In genomic region chr10:71394926-71395562, GRCh38 we compare ENCODE assay signal across 19 cellular contexts. TPM values are rescaled to one million over a fixed set of nuclear protein-coding genes. Genes with fewer than 3 reads are reported as not detected.
DNase-seq lines count a peak whose midpoint lies in the region; ATAC-seq, FAIRE-seq and TF ChIP-seq lines count a peak whose summit lies in the region.
"Had no signal": no experiment of that assay in that cellular context is flagged by ENCODE, and none has a peak within 500 bp of the region (broad histone marks: within the 10 kb centered on the region; RNA-seq: fewer than 3 reads in every experiment).

No MANE protein-coding gene starts in this region.

- H3K79me2 ChIP-seq in H9 (ENCODE audit: insufficient read depth, low read length) (no peaks in the 10 kb centered on the region), H1 (ENCODE audit: control insufficient read depth in 1 of 2, insufficient read depth in 2 of 2, low read length in 2 of 2) (no peaks in the 10 kb centered on the region), HepG2 (ENCODE audit: insufficient read depth, low read length) (no peaks in the 10 kb centered on the region)

- H2AK5ac ChIP-seq in H9 (ENCODE audit: insufficient read length, low read length): no peak overlapping the region
- H2AK5ac ChIP-seq in H1 (ENCODE audit: low read depth, low read length): no peak overlapping the region

- FAIRE-seq in H1 (lab: Jason Lieb, UNC): no peak
- no peak for FAIRE-seq in HepG2 (lab: Jason Lieb, UNC)
- FAIRE-seq: A204.1, D721Med, RCC 7860 had no signal

- TF ChIP-seq CTCF in H9 (conservative IDR thresholded peaks at IDR 0.05): no peak
- no peak for TF ChIP-seq CTCF in H1 (IDR thresholded peaks at IDR 0.05; ENCODE audit: control extremely low read depth in 1 of 3, insufficient read depth in 1 of 3, low read depth in 1 of 3, low read length in 3 of 3)
- TF ChIP-seq CTCF in Calu3 (IDR thresholded peaks at IDR 0.05; ENCODE audit: unreplicated experiment): no peak
- no peak for TF ChIP-seq CTCF in HepG2 (CRISPR knock-in tag; IDR thresholded peaks at IDR 0.05)

- H3K9ac ChIP-seq in H9 (ENCODE audit: extremely low read depth, insufficient read length, low read length) (no peak overlapping the region), H1 (replicated peaks in 1 of 4; ENCODE audit: extremely low read depth in 1 of 4, low read depth in 3 of 4, low read length in 3 of 4) (no peak overlapping the region), HepG2 (ENCODE audit: insufficient read depth, low read depth, low read length) (no peak overlapping the region)

- POLR2A ChIA-PET in H1 (lab: Charles Lee; ENCODE audit: partially characterized antibody) (interaction anchor here (0.7 to 1.3 kb wide), 3 partner anchors 11 to 362 kb away, joined by 3 read pairs; no protein-coding TSS in a partner anchor), HepG2 (lab: Yijun Ruan, JAX) (no interaction called here)

- H3K4me3 Mint-ChIP-seq in H9: no peak overlapping the region
- H3K4me3 Mint-ChIP-seq in Calu3 (ENCODE audit: low read depth, unreplicated experiment): no peak overlapping the region

- H2BK5ac ChIP-seq in H9 (ENCODE audit: insufficient read length, low read length) (no peak overlapping the region), H1 (ENCODE audit: low read depth, low read length) (no peak overlapping the region)

- intact Hi-C loops in sciatic nerve (cut with DNase I) (loop anchor here (5.0 kb wide), 1 partner anchor 172 kb away; no protein-coding TSS in a partner anchor), Calu3 (cut with micrococcal nuclease; ENCODE audit: unreplicated experiment) (no loop called here), HepG2 (cut with micrococcal nuclease; ENCODE audit: unreplicated experiment) (no loop called here)

- H4K5ac ChIP-seq in H9 (ENCODE audit: insufficient read length, low read depth, low read length) (no peak overlapping the region), H1 (ENCODE audit: insufficient read length, low read depth, low read length) (no peak overlapping the region)

- H3K27me3 ChIP-seq in H9 (ENCODE audit: insufficient read depth, low read length): peaks cover 25% of the 10 kb centered on the region; the same call in 1 of the 2 replicates
- peaks cover 15 to 48% (median 39%) of the 10 kb centered on the region in 4 experiments for H3K27me3 ChIP-seq in H1 (replicated peaks in 1 of 4; ENCODE audit: control insufficient read depth in 3 of 4, extremely low read depth in 1 of 4, insufficient read depth in 3 of 4, low read length in 3 of 4)
- peaks cover 8 to 52% of the 10 kb centered on the region in 2 experiments for H3K27me3 ChIP-seq in HepG2 (ENCODE audit: control insufficient read depth in 1 of 2, insufficient read depth in 2 of 2, low read length in 2 of 2)

- H2BK15ac ChIP-seq in H9 (ENCODE audit: low read depth, low read length): no peak overlapping the region
- peak overlapping the region; percentile 72; the same call in 1 of the 2 replicates for H2BK15ac ChIP-seq in H1 (ENCODE audit: low read length)

- H2BK120ac ChIP-seq in H9 (ENCODE audit: low read depth, low read length, poor library complexity, severe bottlenecking) (no peak overlapping the region), H1 (replicated peaks; ENCODE audit: low read depth, low read length) (no peak overlapping the region)

- H3K9me3 ChIP-seq in H9 (ENCODE audit: control insufficient read depth, low read depth, low read length): no peaks in the 10 kb centered on the region
- no peaks in the 10 kb centered on the region for H3K9me3 ChIP-seq in H1 (ENCODE audit: insufficient read depth in 2 of 2, low read depth in 1 of 2, low read length in 1 of 2)
- no peaks in the 10 kb centered on the region for H3K9me3 ChIP-seq in HepG2 (ENCODE audit: low read length)
- H3K9me3 ChIP-seq: BLaER1 had no signal

- ATAC-seq in sciatic nerve (no peak), HepG2 (no peak)
- ATAC-seq: CD8-positive, alpha-beta T cell had no signal

- TF ChIP-seq RAD21 in H1 (IDR thresholded peaks at IDR 0.05 in 1 of 2, conservative IDR thresholded peaks at IDR 0.05 in 1 of 2; ENCODE audit: low read depth in 2 of 2, low read length in 2 of 2): no peak
- no peak for TF ChIP-seq RAD21 in HepG2 (CRISPR knock-in tag; IDR thresholded peaks at IDR 0.05)

- H4K8ac ChIP-seq in H9 (replicated peaks; ENCODE audit: insufficient read length, low read depth, low read length) (no peak overlapping the region), H1 (ENCODE audit: extremely low read depth, insufficient read depth, low read length) (no peak overlapping the region)

- H3K79me1 ChIP-seq in H9 (ENCODE audit: insufficient read depth, low read depth, low read length, poor library complexity, severe bottlenecking) (no peaks in the 10 kb centered on the region), H1 (ENCODE audit: low read depth, low read length) (no peaks in the 10 kb centered on the region)

- WGBS in H9 (ENCODE audit: extremely low coverage, insufficient read length, low lambda C conversion rate): no CpG with 5 or more reads among the region's 11 CpGs
- 88% methylated on average over 11 of the region's 11 CpGs; no CpG with 5 or more reads in 1 of the 2 experiments for WGBS in H1 (ENCODE audit: extremely low coverage in 1 of 2, insufficient coverage in 1 of 2, insufficient read length in 1 of 2, insufficient replicate concordance in 2 of 2, low coverage in 1 of 2, low lambda C conversion rate in 2 of 2, missing lambda C conversion rate in 1 of 2), 2 experiments
- WGBS in HepG2 (ENCODE audit: low lambda C conversion rate): 65% methylated on average over 6 of the region's 11 CpGs

- TF ChIP-seq EP300 in H1 (IDR thresholded peaks at IDR 0.05; ENCODE audit: borderline replicate concordance in 1 of 2, low read depth in 2 of 2, low read length in 2 of 2): no peak
- no peak for TF ChIP-seq EP300 in HepG2 (IDR thresholded peaks at IDR 0.05; ENCODE audit: low read depth in 2 of 2, low read length in 2 of 2)
- TF ChIP-seq EP300 in HepG2 (CRISPR knock-in tag; IDR thresholded peaks at IDR 0.05; ENCODE audit: borderline replicate concordance): no peak

- H2BK12ac ChIP-seq in H9 (ENCODE audit: insufficient read length, low read depth, low read length): no peak overlapping the region
- H2BK12ac ChIP-seq in H1 (ENCODE audit: low read depth, low read length): no peak overlapping the region; the same call in 1 of the 2 replicates

- no peak overlapping the region for H3K14ac ChIP-seq in H9 (ENCODE audit: insufficient read depth, low read length)
- no peak overlapping the region for H3K14ac ChIP-seq in H1 (ENCODE audit: insufficient read length)

- H3T11ph ChIP-seq in H9 (ENCODE audit: low read length): no peak overlapping the region

- CTCF ChIA-PET in H1 (lab: Charles Lee; ENCODE audit: partially characterized antibody): interaction anchor here (0.7 to 7.6 kb wide), 48 partner anchors 10 to 332 kb away, joined by 3 to 74 read pairs (median 7); partner anchors contain the start of gene SLC29A3
- CTCF ChIA-PET in Calu3 (lab: Charles Lee): no interaction called here
- CTCF ChIA-PET in HepG2 (lab: Yijun Ruan, JAX; ENCODE audit: low intra/inter-chr PET ratio, low total read pairs): no interaction called here

- H3K27ac Mint-ChIP-seq in H9 (no peak overlapping the region), Calu3 (ENCODE audit: unreplicated experiment) (no peak overlapping the region)
- H3K27ac Mint-ChIP-seq: CD8-positive, alpha-beta T cell had no signal

- H3K56ac ChIP-seq in H9 (ENCODE audit: insufficient read length, low read depth, low read length): no peak overlapping the region
- no peak overlapping the region for H3K56ac ChIP-seq in H1 (replicated peaks; ENCODE audit: insufficient read length, low read depth, low read length)

- H4K20me1 ChIP-seq in H9 (ENCODE audit: control insufficient read depth, insufficient read depth, insufficient read length) (no peaks in the 10 kb centered on the region), H1 (replicated peaks in 1 of 2; ENCODE audit: control insufficient read depth in 1 of 2, insufficient read depth in 2 of 2, low read length in 2 of 2) (peaks cover 0 to 15% of the 10 kb centered on the region in 2 experiments), HepG2 (ENCODE audit: insufficient read depth, low read length) (no peaks in the 10 kb centered on the region)

- H3K18ac ChIP-seq in H9 (ENCODE audit: insufficient read length, low read depth, low read length): no peak overlapping the region
- H3K18ac ChIP-seq in H1 (ENCODE audit: extremely low read depth, low read length): no peak overlapping the region

- H3K27ac ChIP-seq in H9 (ENCODE audit: insufficient read length, low read depth, low read length) (no peak overlapping the region), H1 (ENCODE audit: low read depth, low read length) (no peak overlapping the region), HepG2 (ENCODE audit: extremely low read length, insufficient read depth, low read length) (no peak overlapping the region)
- H3K27ac ChIP-seq: BLaER1 had no signal

- H2AFZ ChIP-seq in H9 (ENCODE audit: low read length) (no peak overlapping the region), H1 (ENCODE audit: low read length) (no peak overlapping the region), HepG2 (ENCODE audit: low read length) (no peak overlapping the region)

- BruUV-seq in Calu3 (replicated peaks; lab: Mats Ljungman, UMichigan) (no TSS peak), HepG2 (replicated peaks; lab: Mats Ljungman, UMichigan) (no TSS peak)

- H3K4me2 ChIP-seq in H9 (ENCODE audit: insufficient read depth, insufficient read length, low read length) (no peak overlapping the region), H1 (ENCODE audit: insufficient read depth in 1 of 2, low read depth in 2 of 2, low read length in 2 of 2) (no peak overlapping the region), HepG2 (ENCODE audit: low read depth, low read length) (no peak overlapping the region)

- H3K4me1 ChIP-seq in H9 (ENCODE audit: insufficient read depth, low read length) (peaks cover 3% of the 10 kb centered on the region; the same call in 1 of the 2 replicates), H1 (replicated peaks in 1 of 4; ENCODE audit: control insufficient read depth in 3 of 4, insufficient read depth in 4 of 4, low read length in 3 of 4) (peaks cover 0 to 18% (median 11%) of the 10 kb centered on the region in 4 experiments; a peak in 6 of 7 replicates), HepG2 (ENCODE audit: insufficient read depth, low read length) (peaks cover 19% of the 10 kb centered on the region)

- H3K4ac ChIP-seq in H9 (ENCODE audit: low read depth, low read length): no peak overlapping the region
- no peak overlapping the region for H3K4ac ChIP-seq in H1 (replicated peaks; ENCODE audit: insufficient read length, low read depth, low read length)

- H3K9me3 Mint-ChIP-seq in H9 (no peaks in the 10 kb centered on the region), Calu3 (ENCODE audit: low read depth, unreplicated experiment) (no peaks in the 10 kb centered on the region)
- H3K9me3 Mint-ChIP-seq: CD8-positive, alpha-beta T cell had no signal

- H3K36me3 Mint-ChIP-seq in H9 (ENCODE audit: insufficient read depth in 1 of 3, low read depth in 3 of 3): peaks cover 0 to 1% (median 0%) of the 10 kb centered on the region in 3 experiments; a peak in 1 of 7 replicates
- H3K36me3 Mint-ChIP-seq in Calu3 (ENCODE audit: insufficient read depth, unreplicated experiment): no peaks in the 10 kb centered on the region
- H3K36me3 Mint-ChIP-seq: CD8-positive, alpha-beta T cell had no signal

- TF ChIP-seq POLR2A in H1 (IDR thresholded peaks at IDR 0.05; ENCODE audit: control extremely low read depth in 1 of 2, low read depth in 2 of 2, low read length in 2 of 2): no peak
- TF ChIP-seq POLR2A in HepG2 (IDR thresholded peaks at IDR 0.05; ENCODE audit: insufficient read depth in 1 of 2, low read depth in 2 of 2, low read length in 2 of 2): no peak

- DNase-seq in H9: peak; percentile 12
- DNase-seq in NCI-H82 (lab: John Stamatoyannopoulos, UW): peak; percentile 94
- peak in 1 of 2 experiments; percentile 16 for DNase-seq in H1 (ENCODE audit: low read depth in 1 of 2, low spot score in 2 of 2)
- peak; percentile 30 for DNase-seq in sciatic nerve (ENCODE audit: low spot score)
- DNase-seq in Calu3: no peak
- DNase-seq in NCI-H526 treated with DMSO at 0.1 percent for 48 hours (lab: John Stamatoyannopoulos, UW): no peak
- no peak for DNase-seq in HepG2 (ENCODE audit: low spot score)
- DNase-seq: DMS79, HCEC 1CT, KBM-7, NCI-H1436, NCI-H2029 treated with DMSO at 0.1 percent for 48 hours, NCI-H510A treated with DMSO at 0.1 percent for 48 hours, Right ventricle myocardium superior had no signal

- H4K91ac ChIP-seq in H9 (ENCODE audit: insufficient read length, low read depth, low read length) (no peak overlapping the region), H1 (replicated peaks; ENCODE audit: insufficient read length, low read length) (no peak overlapping the region)

- H3K23ac ChIP-seq in H9 (ENCODE audit: insufficient read length, low read depth, low read length) (no peak overlapping the region), H1 (ENCODE audit: insufficient read length) (no peak overlapping the region)

- peaks cover 89% of the 10 kb centered on the region for H3K27me3 Mint-ChIP-seq in H9 (ENCODE audit: low read depth)
- peaks cover 94% of the 10 kb centered on the region for H3K27me3 Mint-ChIP-seq in Calu3 (ENCODE audit: unreplicated experiment)

- H3K4me1 Mint-ChIP-seq in H9 (peaks cover 19 to 27% of the 10 kb centered on the region in 2 experiments), Calu3 (ENCODE audit: low read depth, unreplicated experiment) (peaks cover 9% of the 10 kb centered on the region)

- H3K23me2 ChIP-seq in H9 (ENCODE audit: insufficient read length, low read depth, low read length, poor library complexity, severe bottlenecking) (peaks cover 6% of the 10 kb centered on the region), H1 (ENCODE audit: low read depth, low read length) (peaks cover 14% of the 10 kb centered on the region; the same call in 1 of the 2 replicates)

- no peak overlapping the region for H3K4me3 ChIP-seq in H1 (ENCODE audit: extremely low read depth in 1 of 4, insufficient read depth in 2 of 4, low read depth in 3 of 4, low read length in 4 of 4)
- H3K4me3 ChIP-seq in HepG2 (replicated peaks in 1 of 3; ENCODE audit: insufficient read depth in 1 of 3, low read depth in 2 of 3, low read length in 3 of 3): no peak overlapping the region

- H3K36me3 ChIP-seq in H1 (ENCODE audit: control insufficient read depth in 2 of 4, insufficient read depth in 4 of 4, low read length in 3 of 4): no peaks in the 10 kb centered on the region
- no peaks in the 10 kb centered on the region for H3K36me3 ChIP-seq in HepG2 (replicated peaks in 1 of 2; ENCODE audit: control insufficient read depth in 1 of 2, insufficient read depth in 2 of 2, low read length in 2 of 2)
- H3K36me3 ChIP-seq: BLaER1 had no signal

- H2BK20ac ChIP-seq in H9 (ENCODE audit: low read depth, low read length, poor library complexity, severe bottlenecking) (no peak overlapping the region), H1 (ENCODE audit: low read length) (no peak overlapping the region)

- in situ Hi-C loops in HepG2 (cut with HindIII; ENCODE audit: extremely low pct_ligation_motif_present, low pct_unique_long_range_greater_than_20kb): no loop called here

RNA-seq across cellular contexts. Expression of gene CDH23, which starts 1.7 kb away (rescaled TPM):
- total RNA-seq in H9 (2021) (1.1 and 2.1 TPM in 2 replicates), sciatic nerve (20.1 TPM), Calu3 (2022) (0.07 and 0.12 TPM in 2 replicates), HepG2 (2016; rRNA removed; fragmentation: Illumina TruSeq; extraction: Trizol) (not detected in 2 replicates)
- 1.9 and 2.0 TPM in 2 replicates for total RNA-seq in H1 (2021; fragmentation: NEBNext Ultra II Directional; extraction: Animal tissue kit (Norgen Biotek cat#: 25700))
- polyA plus RNA-seq in H1 (2011; rRNA removed) (4.9 and 6.3 TPM in 2 replicates), HepG2 (2011; rRNA removed) (0.13 and 0.48 TPM in 2 replicates)
- 3.3 TPM for polyA plus RNA-seq in H1 (2011; cell fraction: cytosol; rRNA removed)
- polyA plus RNA-seq in H1 (2011; cell fraction: nucleus; rRNA removed): 7.7 TPM
- 1.9 to 4.6 TPM (median 3.2 TPM) in 4 replicates for polyA plus RNA-seq in H1 (2012, experiment 1 of 2)
- polyA plus RNA-seq in H1 (2012, experiment 2 of 2): 1.8 TPM
- 1.3 TPM for polyA plus RNA-seq in H1 (2013, experiment 1 of 2)
- polyA plus RNA-seq in H1 (2013, experiment 2 of 2): 1.4 TPM
- 7.2 and 10.5 TPM in 2 replicates for polyA minus RNA-seq in H1 (2011; rRNA and poly(A)+ RNA removed)
- polyA minus RNA-seq in H1 (2011; cell fraction: cytosol; rRNA and poly(A)+ RNA removed): 2.6 TPM
- 6.9 TPM for polyA minus RNA-seq in H1 (2011; cell fraction: nucleus; rRNA and poly(A)+ RNA removed)
- 0.35 and 0.71 TPM in 2 replicates for total RNA-seq in HepG2 (2016; cell fraction: cytosol; rRNA removed; fragmentation: Illumina TruSeq; extraction: Trizol; ENCODE audit: low read depth)
- total RNA-seq in HepG2 (2016; cell fraction: insoluble cytoplasmic fraction; rRNA removed; fragmentation: Illumina TruSeq; extraction: Trizol): not detected in 2 replicates
- 0.28 TPM in 1 of 2 replicates, not detected in the other for total RNA-seq in HepG2 (2016; cell fraction: membrane; rRNA removed; fragmentation: Illumina TruSeq; extraction: Trizol)
- total RNA-seq in HepG2 (2016; cell fraction: nucleus; rRNA removed; fragmentation: Illumina TruSeq; extraction: Trizol): not detected in 2 replicates
- 0.13 and 0.15 TPM in 2 replicates for polyA plus RNA-seq in HepG2 (2011; cell fraction: cytosol; rRNA removed)
- polyA plus RNA-seq in HepG2 (2011; cell fraction: nucleus; rRNA removed): 0.45 and 0.98 TPM in 2 replicates
- 0.08 and 0.12 TPM in 2 replicates for polyA plus RNA-seq in HepG2 (2012)
- 0.34 and 0.35 TPM in 2 replicates for polyA plus RNA-seq in HepG2 (2016; cell fraction: cytosol; fragmentation: Illumina TruSeq; extraction: Trizol; ENCODE audit: low read depth)
- polyA plus RNA-seq in HepG2 (2016; cell fraction: insoluble cytoplasmic fraction; fragmentation: Illumina TruSeq; extraction: Trizol; ENCODE audit: low read depth): not detected in 2 replicates
- polyA plus RNA-seq in HepG2 (2016; cell fraction: membrane; fragmentation: Illumina TruSeq; extraction: Trizol; ENCODE audit: low read depth): not detected in 2 replicates
- polyA plus RNA-seq in HepG2 (2016; cell fraction: nucleus; fragmentation: Illumina TruSeq; extraction: Trizol; ENCODE audit: insufficient read depth, low read depth): not detected in 2 replicates
- 0.12 and 0.14 TPM in 2 replicates for polyA minus RNA-seq in HepG2 (2011; rRNA and poly(A)+ RNA removed; ENCODE audit: low replicate concordance)
- not detected in 2 replicates for polyA minus RNA-seq in HepG2 (2011; cell fraction: cytosol; rRNA and poly(A)+ RNA removed)
- 0.52 and 0.62 TPM in 2 replicates for polyA minus RNA-seq in HepG2 (2011; cell fraction: nucleus; rRNA and poly(A)+ RNA removed)

Comparison
In these comparisons a context has a peak if more than half of its experiments do, and no peak if none do; other contexts are left out.
1. DNase-seq: peak in H9 (single experiment), NCI-H82 (single experiment) and sciatic nerve (single experiment); none in Calu3 (single experiment), NCI-H526 treated with DMSO at 0.1 percent for 48 hours (single experiment) and HepG2 (single experiment).